In the genomic region with DNA sequence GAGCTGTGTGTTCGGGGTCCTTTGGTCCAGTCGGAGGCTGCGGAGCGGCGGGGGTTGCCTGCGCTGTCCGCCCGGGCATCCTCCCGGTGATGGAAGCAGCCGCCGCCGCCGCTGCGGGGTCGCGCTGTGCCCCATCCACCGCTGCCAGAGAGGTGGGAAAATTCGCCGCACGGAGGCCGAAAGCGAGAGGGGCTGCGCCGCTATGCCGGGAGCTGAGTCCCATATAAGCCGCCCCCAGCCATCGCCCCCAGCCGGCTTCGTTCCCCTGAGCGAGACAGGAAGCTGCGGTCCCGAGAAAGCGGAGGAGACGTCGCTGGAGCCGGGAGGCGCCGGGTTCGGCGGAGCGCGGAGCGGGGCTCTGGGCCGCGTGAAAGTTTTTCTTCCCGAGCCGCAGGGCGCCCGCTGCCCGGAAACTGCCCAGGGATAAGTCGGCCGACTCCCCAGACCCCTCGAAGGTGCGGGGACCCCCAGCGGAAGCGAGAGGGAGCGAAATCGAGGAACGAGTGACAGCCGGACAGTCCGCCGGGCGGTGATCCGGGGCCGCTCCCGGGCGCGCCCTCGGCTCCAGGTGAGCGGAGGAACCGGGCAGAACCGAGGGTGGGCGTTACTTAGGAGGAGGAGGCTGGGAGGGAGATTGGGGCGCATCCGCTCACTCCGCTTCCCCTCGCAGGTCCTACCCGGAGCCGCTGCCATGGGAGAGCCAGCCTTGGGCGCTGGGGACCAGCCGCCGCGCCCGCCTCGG, we compare ENCODE assay signal across 8 cellular contexts. TPM values are rescaled to one million over a fixed set of nuclear protein-coding genes. Genes with fewer than 3 reads are reported as not detected.
A peak's percentile ranks its signal among the peaks of the same experiment; 100 is the strongest.
DNase-seq lines count a peak whose midpoint lies in the region; ATAC-seq and TF ChIP-seq lines count a peak whose summit lies in the region.

No MANE protein-coding gene starts in this region.

- intact Hi-C loops in heart left ventricle (cut with DNase I), result loop anchor here in 6 of 10 donors (2.0 to 10.0 kb wide), 5 partner anchors 185 to 845 kb away; no protein-coding TSS in a partner anchor
- intact Hi-C loops in prostate gland (cut with DNase I), result loop anchor here (2.0 to 10.0 kb wide), 3 partner anchors 375 to 635 kb away; no protein-coding TSS in a partner anchor

- WGBS in heart left ventricle, 4 donors, result 0 to 1% (median 1%) methylated on average over 18 to 85 of the region's 85 CpGs
- under 1% methylated on average over 72 of the region's 85 CpGs for WGBS in prostate gland

- in situ Hi-C loops in GM13977 (cut with MboI; ENCODE audit: low pct_unique_long_range_greater_than_20kb, low sequenced_read_pairs, unreplicated experiment), result loop anchor here (10.0 kb wide), 1 partner anchor 525 kb away; no protein-coding TSS in a partner anchor

- H3K27ac ChIP-seq in heart left ventricle, result peak overlapping the region in 9 of 12 donors; percentile 25 to 81 (median 49)
- H3K27ac ChIP-seq in prostate gland, result peak overlapping the region; percentile 40 to 60

- no peak for TF ChIP-seq POLR2A in heart left ventricle (IDR thresholded peaks at IDR 0.05)
- no peak for TF ChIP-seq POLR2A in prostate gland (IDR thresholded peaks at IDR 0.05)

- ATAC-seq in HG02588 (IDR thresholded peaks at IDR 0.05; ENCODE audit: unreplicated experiment) (peak; percentile 7), heart left ventricle (peak in 3 of 4 donors; percentile 10 to 23 (median 17))

- DNase-seq in GM13977 (ENCODE audit: low spot score) (peak; percentile 63), NCI-H69 (lab: John Stamatoyannopoulos, UW) (peak; percentile 62), heart left ventricle (peak; percentile 20 to 77 (median 30)), prostate gland (ENCODE audit: low spot score) (no peak), NCI-H1436 (lab: John Stamatoyannopoulos, UW) (no peak), GM19240 (ENCODE audit: insufficient read length, low spot score) (no peak)
- peak; percentile 21 for DNase-seq in activated naive CD4-positive, alpha-beta T cell treated with Interleukin-2 at 50 U/mL for 16 hours

- H3K4me1 ChIP-seq in heart left ventricle (peaks cover 0 to 43% (median 2%) of the 10 kb centered on the region in 12 donors), prostate gland (replicated peaks) (no peaks in the 10 kb centered on the region)

- H3K27me3 ChIP-seq in heart left ventricle (peaks cover 0 to 33% (median 9%) of the 10 kb centered on the region in 9 donors), prostate gland (replicated peaks; ENCODE audit: insufficient read depth) (no peaks in the 10 kb centered on the region)

- peak overlapping the region; percentile 51 to 91 (median 72) for H3K4me3 ChIP-seq in heart left ventricle
- H3K4me3 ChIP-seq in prostate gland, result peak overlapping the region; percentile 56 to 61

- TF ChIP-seq CTCF in GM13977 (IDR thresholded peaks at IDR 0.05; ENCODE audit: extremely low read depth, insufficient read depth, missing control alignments) (peak; percentile 18), heart left ventricle (IDR thresholded peaks at IDR 0.05) (no peak), prostate gland (IDR thresholded peaks at IDR 0.05) (no peak)

- no peaks in the 10 kb centered on the region for H3K9me3 ChIP-seq in heart left ventricle
- no peaks in the 10 kb centered on the region for H3K9me3 ChIP-seq in prostate gland

- H3K36me3 ChIP-seq in heart left ventricle (peaks cover 0 to 6% (median 0%) of the 10 kb centered on the region in 9 donors), prostate gland (no peaks in the 10 kb centered on the region)

RNA-seq across cellular contexts. Expression of gene CHST2, which starts 0.6 kb away (rescaled TPM):
- total RNA-seq in heart left ventricle (1 to 10 TPM; 1.3 to 8.7 (median 2.4) TPM), prostate gland (1 to 10 TPM; 9.6 to 9.7 TPM)
- polyA plus RNA-seq in heart left ventricle, result 1 to 10 TPM in 1 of 2 donors, under 1 TPM in 1; 0.84 to 2.8 TPM

Comparison
In these comparisons a context has a peak if more than half of its experiments do, and no peak if none do; other contexts are left out.
1. DNase-seq: peak in GM13977 (single experiment), NCI-H69 (single experiment), activated naive CD4-positive, alpha-beta T cell treated with Interleukin-2 at 50 U/mL for 16 hours (single experiment) and heart left ventricle (5 of 5); none in prostate gland (single experiment), NCI-H1436 (single experiment) and GM19240 (single experiment).